8 cellular contexts compared by ENCODE assay signal in genomic region chr12:44847888-44848770, GRCh38. TPM values are rescaled to one million over a fixed set of nuclear protein-coding genes. Genes with fewer than 3 reads are reported as not detected.
DNase-seq lines count a peak whose midpoint lies in the region; ATAC-seq and TF ChIP-seq lines count a peak whose summit lies in the region.

No MANE protein-coding gene starts in this region.

- H3K27me3 ChIP-seq in ovary: no peaks in the 10 kb centered on the region

- no peak for TF ChIP-seq EP300 in ovary (IDR thresholded peaks at IDR 0.05)

- H3K4me1 ChIP-seq in ovary (ENCODE audit: insufficient read depth): no peaks in the 10 kb centered on the region

- peak; percentile 14 to 54 (median 42) for DNase-seq in T-helper 17 cell
- no peak for DNase-seq in hepatic stellate cell (ENCODE audit: low spot score)
- no peak for DNase-seq in mucosa of gallbladder (ENCODE audit: low spot score)
- no peak for DNase-seq in ovary
- DNase-seq in HFFc6: no peak

- TF ChIP-seq POLR2A in ovary (IDR thresholded peaks at IDR 0.05): no peak

- peaks cover 19% of the 10 kb centered on the region for H3K9me3 Mint-ChIP-seq in HFFc6

- TF ChIP-seq CTCF in ovary (IDR thresholded peaks at IDR 0.05) (no peak), HFFc6 (IDR thresholded peaks at IDR 0.05) (no peak)

- H3K36me3 Mint-ChIP-seq in T-helper 17 cell (ENCODE audit: low read depth) (no peaks in the 10 kb centered on the region), HFFc6 (ENCODE audit: low read depth) (no peaks in the 10 kb centered on the region)

- H3K27ac ChIP-seq in ovary: no peak overlapping the region

- H3K4me3 ChIP-seq in ovary: no peak overlapping the region

- H3K9me3 ChIP-seq in T-helper 17 cell (ENCODE audit: control insufficient read depth, low read length, poor library complexity, severe bottlenecking) (no peaks in the 10 kb centered on the region), ovary (no peaks in the 10 kb centered on the region)

- 60 to 80% (median 63%) methylated on average over 6 of the region's 6 CpGs for WGBS in ovary, 3 donors

- H3K4me3 Mint-ChIP-seq in T-helper 17 cell (peak overlapping the region; percentile 89), HFFc6 (no peak overlapping the region)

- intact Hi-C loops in ovary (cut with DNase I): no loop called here

- H3K27ac Mint-ChIP-seq in T-helper 17 cell (peak overlapping the region; percentile 98), HFFc6 (no peak overlapping the region)

- no peaks in the 10 kb centered on the region for H3K27me3 Mint-ChIP-seq in T-helper 17 cell
- no peaks in the 10 kb centered on the region for H3K27me3 Mint-ChIP-seq in HFFc6 (ENCODE audit: insufficient read depth)

- H3K4me1 Mint-ChIP-seq in T-helper 17 cell: peaks cover 27% of the 10 kb centered on the region
- no peaks in the 10 kb centered on the region for H3K4me1 Mint-ChIP-seq in HFFc6 (ENCODE audit: low read depth)

- ATAC-seq in GM18502 (IDR thresholded peaks at IDR 0.05; ENCODE audit: poor library complexity, unreplicated experiment): peak; percentile 96
- peak; percentile 79 for ATAC-seq in HG02678 (IDR thresholded peaks at IDR 0.05; ENCODE audit: unreplicated experiment)
- ATAC-seq in T-helper 17 cell: peak; percentile 96
- ATAC-seq in esophagus mucosa: peak; percentile 54

- no peaks in the 10 kb centered on the region for H3K36me3 ChIP-seq in ovary

RNA-seq across cellular contexts. Expression of gene NELL2, which starts 28.0 kb away (rescaled TPM):
- 100 to 1,000 TPM in 1 of 2 donors, 10 to 100 TPM in 1; 62.5 to 110 TPM for total RNA-seq in T-helper 17 cell
- total RNA-seq in esophagus mucosa: 3.0 TPM
- total RNA-seq in mucosa of gallbladder: 12.5 TPM
- total RNA-seq in ovary: 100 to 1,000 TPM in 1 of 7 donors, 1 to 10 TPM in 4, under 1 TPM in 2; 0.15 to 114 (median 1.6) TPM
- 1 to 10 TPM; 1.7 to 3.4 TPM for polyA plus RNA-seq in ovary
- not detected for total RNA-seq in HFFc6 (2021; fragmentation: NEBNext Ultra II Directional; extraction: Animal tissue kit (Norgen Biotek cat#: 25700))

Comparison
In these comparisons a context has a peak if more than half of its experiments do, and no peak if none do; other contexts are left out.
1. DNase-seq: peak in T-helper 17 cell (3 of 3); none in hepatic stellate cell (single experiment), mucosa of gallbladder (single experiment), ovary (0 of 5) and HFFc6 (single experiment).
2. Peak in every context shown above with its lines, with median percentiles within 50 percentile points of each other: ATAC-seq.